Comparison of ENCODE assay signal across 1 cellular context in the genomic region with DNA sequence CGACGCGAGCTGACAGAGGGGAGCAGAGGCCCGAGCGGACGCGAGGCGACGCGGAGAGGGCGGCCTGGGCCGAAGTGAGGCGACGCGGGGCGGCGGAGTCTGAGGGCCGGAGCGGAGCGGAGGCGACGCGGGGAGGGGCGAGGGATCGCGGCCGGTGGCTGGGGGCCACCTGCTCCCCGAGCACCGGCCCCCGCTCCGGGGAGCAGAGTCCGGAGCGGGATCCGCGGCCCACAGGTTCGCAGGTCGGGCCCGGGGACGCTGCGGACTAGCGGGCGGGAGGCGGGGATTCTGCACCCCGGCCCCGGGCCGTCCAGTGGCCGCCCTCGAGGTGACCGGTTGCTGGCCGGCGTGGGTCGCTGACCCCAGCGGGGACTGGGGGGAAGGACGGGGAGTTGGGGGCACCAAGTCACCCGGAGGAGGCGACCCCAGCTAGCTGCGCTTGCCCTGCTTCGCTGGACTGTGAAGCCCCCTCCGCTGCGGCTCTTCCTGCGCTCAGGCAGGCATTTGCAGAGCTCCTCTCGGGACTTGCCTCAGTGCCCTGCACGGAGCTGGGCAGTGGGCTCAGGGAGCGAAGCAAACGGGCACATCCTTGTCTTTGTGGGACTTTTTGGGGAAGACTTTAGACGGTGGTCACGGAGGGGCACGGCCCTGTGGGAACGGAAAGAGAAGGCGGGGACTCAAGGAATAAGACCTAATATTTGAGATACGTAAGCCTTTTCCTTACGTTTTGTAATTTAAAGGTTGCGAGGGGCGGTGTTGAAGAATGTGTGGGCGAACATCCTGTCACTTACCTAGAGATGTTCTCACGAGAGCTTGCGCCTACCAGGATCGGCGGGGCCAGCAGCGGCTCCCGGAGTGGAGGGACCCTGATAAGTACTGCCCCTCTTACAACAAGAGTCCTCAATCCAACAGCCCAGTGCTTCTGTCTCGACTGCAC.
TF ChIP-seq lines count a peak whose summit lies in the region.

No MANE protein-coding gene starts in this region.

TF ChIP-seq in HepG2, 621 proteins besides CTCF, POLR2A, EP300 and RAD21 (continued from another document and continues in another):
- TF ChIP-seq, protein P1, sequence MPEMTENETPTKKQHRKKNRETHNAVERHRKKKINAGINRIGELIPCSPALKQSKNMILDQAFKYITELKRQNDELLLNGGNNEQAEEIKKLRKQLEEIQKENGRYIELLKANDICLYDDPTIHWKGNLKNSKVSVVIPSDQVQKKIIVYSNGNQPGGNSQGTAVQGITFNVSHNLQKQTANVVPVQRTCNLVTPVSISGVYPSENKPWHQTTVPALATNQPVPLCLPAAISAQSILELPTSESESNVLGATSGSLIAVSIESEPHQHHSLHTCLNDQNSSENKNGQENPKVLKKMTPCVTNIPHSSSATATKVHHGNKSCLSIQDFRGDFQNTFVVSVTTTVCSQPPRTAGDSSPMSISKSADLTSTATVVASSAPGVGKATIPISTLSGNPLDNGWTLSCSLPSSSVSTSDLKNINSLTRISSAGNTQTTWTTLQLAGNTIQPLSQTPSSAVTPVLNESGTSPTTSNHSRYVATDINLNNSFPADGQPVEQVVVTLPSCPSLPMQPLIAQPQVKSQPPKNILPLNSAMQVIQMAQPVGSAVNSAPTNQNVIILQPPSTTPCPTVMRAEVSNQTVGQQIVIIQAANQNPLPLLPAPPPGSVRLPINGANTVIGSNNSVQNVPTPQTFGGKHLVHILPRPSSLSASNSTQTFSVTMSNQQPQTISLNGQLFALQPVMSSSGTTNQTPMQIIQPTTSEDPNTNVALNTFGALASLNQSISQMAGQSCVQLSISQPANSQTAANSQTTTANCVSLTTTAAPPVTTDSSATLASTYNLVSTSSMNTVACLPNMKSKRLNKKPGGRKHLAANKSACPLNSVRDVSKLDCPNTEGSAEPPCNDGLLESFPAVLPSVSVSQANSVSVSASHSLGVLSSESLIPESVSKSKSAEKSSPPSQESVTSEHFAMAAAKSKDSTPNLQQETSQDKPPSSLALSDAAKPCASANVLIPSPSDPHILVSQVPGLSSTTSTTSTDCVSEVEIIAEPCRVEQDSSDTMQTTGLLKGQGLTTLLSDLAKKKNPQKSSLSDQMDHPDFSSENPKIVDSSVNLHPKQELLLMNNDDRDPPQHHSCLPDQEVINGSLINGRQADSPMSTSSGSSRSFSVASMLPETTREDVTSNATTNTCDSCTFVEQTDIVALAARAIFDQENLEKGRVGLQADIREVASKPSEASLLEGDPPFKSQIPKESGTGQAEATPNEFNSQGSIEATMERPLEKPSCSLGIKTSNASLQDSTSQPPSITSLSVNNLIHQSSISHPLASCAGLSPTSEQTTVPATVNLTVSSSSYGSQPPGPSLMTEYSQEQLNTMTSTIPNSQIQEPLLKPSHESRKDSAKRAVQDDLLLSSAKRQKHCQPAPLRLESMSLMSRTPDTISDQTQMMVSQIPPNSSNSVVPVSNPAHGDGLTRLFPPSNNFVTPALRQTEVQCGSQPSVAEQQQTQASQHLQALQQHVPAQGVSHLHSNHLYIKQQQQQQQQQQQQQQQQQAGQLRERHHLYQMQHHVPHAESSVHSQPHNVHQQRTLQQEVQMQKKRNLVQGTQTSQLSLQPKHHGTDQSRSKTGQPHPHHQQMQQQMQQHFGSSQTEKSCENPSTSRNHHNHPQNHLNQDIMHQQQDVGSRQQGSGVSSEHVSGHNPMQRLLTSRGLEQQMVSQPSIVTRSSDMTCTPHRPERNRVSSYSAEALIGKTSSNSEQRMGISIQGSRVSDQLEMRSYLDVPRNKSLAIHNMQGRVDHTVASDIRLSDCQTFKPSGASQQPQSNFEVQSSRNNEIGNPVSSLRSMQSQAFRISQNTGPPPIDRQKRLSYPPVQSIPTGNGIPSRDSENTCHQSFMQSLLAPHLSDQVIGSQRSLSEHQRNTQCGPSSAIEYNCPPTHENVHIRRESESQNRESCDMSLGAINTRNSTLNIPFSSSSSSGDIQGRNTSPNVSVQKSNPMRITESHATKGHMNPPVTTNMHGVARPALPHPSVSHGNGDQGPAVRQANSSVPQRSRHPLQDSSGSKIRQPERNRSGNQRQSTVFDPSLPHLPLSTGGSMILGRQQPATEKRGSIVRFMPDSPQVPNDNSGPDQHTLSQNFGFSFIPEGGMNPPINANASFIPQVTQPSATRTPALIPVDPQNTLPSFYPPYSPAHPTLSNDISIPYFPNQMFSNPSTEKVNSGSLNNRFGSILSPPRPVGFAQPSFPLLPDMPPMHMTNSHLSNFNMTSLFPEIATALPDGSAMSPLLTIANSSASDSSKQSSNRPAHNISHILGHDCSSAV (CRISPR knock-in tag; IDR thresholded peaks at IDR 0.05; ENCODE audit: borderline replicate concordance) = no peak
- TF ChIP-seq CBX1 (IDR thresholded peaks at IDR 0.05; ENCODE audit: low read depth) = no peak
- peak; percentile 26 for TF ChIP-seq PHF8 (CRISPR knock-in tag; IDR thresholded peaks at IDR 0.05)
- 0 out of 2 replicates have a peak, but pooled peaks have one; percentile 16 for TF ChIP-seq ZNF782 (CRISPR knock-in tag; IDR thresholded peaks at IDR 0.05; ENCODE audit: borderline replicate concordance)
- TF ChIP-seq, protein P2, sequence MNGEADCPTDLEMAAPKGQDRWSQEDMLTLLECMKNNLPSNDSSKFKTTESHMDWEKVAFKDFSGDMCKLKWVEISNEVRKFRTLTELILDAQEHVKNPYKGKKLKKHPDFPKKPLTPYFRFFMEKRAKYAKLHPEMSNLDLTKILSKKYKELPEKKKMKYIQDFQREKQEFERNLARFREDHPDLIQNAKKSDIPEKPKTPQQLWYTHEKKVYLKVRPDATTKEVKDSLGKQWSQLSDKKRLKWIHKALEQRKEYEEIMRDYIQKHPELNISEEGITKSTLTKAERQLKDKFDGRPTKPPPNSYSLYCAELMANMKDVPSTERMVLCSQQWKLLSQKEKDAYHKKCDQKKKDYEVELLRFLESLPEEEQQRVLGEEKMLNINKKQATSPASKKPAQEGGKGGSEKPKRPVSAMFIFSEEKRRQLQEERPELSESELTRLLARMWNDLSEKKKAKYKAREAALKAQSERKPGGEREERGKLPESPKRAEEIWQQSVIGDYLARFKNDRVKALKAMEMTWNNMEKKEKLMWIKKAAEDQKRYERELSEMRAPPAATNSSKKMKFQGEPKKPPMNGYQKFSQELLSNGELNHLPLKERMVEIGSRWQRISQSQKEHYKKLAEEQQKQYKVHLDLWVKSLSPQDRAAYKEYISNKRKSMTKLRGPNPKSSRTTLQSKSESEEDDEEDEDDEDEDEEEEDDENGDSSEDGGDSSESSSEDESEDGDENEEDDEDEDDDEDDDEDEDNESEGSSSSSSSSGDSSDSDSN (CRISPR knock-in tag; IDR thresholded peaks at IDR 0.05) = peak; percentile 93
- peak; percentile 88 for TF ChIP-seq RBFOX2 (IDR thresholded peaks at IDR 0.05; ENCODE audit: low read depth, low read length)
- TF ChIP-seq MTA1 (CRISPR knock-in tag; IDR thresholded peaks at IDR 0.05; ENCODE audit: borderline replicate concordance) = 0 out of 2 replicates have a peak, but pooled peaks have one; percentile 65
- peak; percentile 88 for TF ChIP-seq ZFY (CRISPR knock-in tag; IDR thresholded peaks at IDR 0.05)
- TF ChIP-seq ZFP90 (CRISPR knock-in tag; IDR thresholded peaks at IDR 0.05; ENCODE audit: borderline replicate concordance) = no peak
- no peak for TF ChIP-seq ZNF234 (CRISPR knock-in tag; conservative IDR thresholded peaks at IDR 0.05)
- TF ChIP-seq, protein P3, sequence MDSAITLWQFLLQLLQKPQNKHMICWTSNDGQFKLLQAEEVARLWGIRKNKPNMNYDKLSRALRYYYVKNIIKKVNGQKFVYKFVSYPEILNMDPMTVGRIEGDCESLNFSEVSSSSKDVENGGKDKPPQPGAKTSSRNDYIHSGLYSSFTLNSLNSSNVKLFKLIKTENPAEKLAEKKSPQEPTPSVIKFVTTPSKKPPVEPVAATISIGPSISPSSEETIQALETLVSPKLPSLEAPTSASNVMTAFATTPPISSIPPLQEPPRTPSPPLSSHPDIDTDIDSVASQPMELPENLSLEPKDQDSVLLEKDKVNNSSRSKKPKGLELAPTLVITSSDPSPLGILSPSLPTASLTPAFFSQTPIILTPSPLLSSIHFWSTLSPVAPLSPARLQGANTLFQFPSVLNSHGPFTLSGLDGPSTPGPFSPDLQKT (CRISPR knock-in tag; IDR thresholded peaks at IDR 0.05; ENCODE audit: borderline replicate concordance) = no peak
- TF ChIP-seq, protein P4, sequence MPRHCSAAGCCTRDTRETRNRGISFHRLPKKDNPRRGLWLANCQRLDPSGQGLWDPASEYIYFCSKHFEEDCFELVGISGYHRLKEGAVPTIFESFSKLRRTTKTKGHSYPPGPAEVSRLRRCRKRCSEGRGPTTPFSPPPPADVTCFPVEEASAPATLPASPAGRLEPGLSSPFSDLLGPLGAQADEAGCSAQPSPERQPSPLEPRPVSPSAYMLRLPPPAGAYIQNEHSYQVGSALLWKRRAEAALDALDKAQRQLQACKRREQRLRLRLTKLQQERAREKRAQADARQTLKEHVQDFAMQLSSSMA (CRISPR knock-in tag; IDR thresholded peaks at IDR 0.05) = no peak
- 0 out of 2 replicates have a peak, but pooled peaks have one; percentile 48 for TF ChIP-seq ZNF431 (CRISPR knock-in tag; IDR thresholded peaks at IDR 0.05; ENCODE audit: borderline replicate concordance, low read depth)
- TF ChIP-seq KAT2B (IDR thresholded peaks at IDR 0.05; ENCODE audit: borderline replicate concordance, low read depth, low read length) = no peak
- TF ChIP-seq, protein P5, sequence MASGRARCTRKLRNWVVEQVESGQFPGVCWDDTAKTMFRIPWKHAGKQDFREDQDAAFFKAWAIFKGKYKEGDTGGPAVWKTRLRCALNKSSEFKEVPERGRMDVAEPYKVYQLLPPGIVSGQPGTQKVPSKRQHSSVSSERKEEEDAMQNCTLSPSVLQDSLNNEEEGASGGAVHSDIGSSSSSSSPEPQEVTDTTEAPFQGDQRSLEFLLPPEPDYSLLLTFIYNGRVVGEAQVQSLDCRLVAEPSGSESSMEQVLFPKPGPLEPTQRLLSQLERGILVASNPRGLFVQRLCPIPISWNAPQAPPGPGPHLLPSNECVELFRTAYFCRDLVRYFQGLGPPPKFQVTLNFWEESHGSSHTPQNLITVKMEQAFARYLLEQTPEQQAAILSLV (CRISPR knock-in tag; IDR thresholded peaks at IDR 0.05; ENCODE audit: borderline replicate concordance) = peak; percentile 67; the same call in 1 of the 2 replicates
- no peak for TF ChIP-seq BORCS8-MEF2B (CRISPR knock-in tag; IDR thresholded peaks at IDR 0.05)
- TF ChIP-seq, protein P6, sequence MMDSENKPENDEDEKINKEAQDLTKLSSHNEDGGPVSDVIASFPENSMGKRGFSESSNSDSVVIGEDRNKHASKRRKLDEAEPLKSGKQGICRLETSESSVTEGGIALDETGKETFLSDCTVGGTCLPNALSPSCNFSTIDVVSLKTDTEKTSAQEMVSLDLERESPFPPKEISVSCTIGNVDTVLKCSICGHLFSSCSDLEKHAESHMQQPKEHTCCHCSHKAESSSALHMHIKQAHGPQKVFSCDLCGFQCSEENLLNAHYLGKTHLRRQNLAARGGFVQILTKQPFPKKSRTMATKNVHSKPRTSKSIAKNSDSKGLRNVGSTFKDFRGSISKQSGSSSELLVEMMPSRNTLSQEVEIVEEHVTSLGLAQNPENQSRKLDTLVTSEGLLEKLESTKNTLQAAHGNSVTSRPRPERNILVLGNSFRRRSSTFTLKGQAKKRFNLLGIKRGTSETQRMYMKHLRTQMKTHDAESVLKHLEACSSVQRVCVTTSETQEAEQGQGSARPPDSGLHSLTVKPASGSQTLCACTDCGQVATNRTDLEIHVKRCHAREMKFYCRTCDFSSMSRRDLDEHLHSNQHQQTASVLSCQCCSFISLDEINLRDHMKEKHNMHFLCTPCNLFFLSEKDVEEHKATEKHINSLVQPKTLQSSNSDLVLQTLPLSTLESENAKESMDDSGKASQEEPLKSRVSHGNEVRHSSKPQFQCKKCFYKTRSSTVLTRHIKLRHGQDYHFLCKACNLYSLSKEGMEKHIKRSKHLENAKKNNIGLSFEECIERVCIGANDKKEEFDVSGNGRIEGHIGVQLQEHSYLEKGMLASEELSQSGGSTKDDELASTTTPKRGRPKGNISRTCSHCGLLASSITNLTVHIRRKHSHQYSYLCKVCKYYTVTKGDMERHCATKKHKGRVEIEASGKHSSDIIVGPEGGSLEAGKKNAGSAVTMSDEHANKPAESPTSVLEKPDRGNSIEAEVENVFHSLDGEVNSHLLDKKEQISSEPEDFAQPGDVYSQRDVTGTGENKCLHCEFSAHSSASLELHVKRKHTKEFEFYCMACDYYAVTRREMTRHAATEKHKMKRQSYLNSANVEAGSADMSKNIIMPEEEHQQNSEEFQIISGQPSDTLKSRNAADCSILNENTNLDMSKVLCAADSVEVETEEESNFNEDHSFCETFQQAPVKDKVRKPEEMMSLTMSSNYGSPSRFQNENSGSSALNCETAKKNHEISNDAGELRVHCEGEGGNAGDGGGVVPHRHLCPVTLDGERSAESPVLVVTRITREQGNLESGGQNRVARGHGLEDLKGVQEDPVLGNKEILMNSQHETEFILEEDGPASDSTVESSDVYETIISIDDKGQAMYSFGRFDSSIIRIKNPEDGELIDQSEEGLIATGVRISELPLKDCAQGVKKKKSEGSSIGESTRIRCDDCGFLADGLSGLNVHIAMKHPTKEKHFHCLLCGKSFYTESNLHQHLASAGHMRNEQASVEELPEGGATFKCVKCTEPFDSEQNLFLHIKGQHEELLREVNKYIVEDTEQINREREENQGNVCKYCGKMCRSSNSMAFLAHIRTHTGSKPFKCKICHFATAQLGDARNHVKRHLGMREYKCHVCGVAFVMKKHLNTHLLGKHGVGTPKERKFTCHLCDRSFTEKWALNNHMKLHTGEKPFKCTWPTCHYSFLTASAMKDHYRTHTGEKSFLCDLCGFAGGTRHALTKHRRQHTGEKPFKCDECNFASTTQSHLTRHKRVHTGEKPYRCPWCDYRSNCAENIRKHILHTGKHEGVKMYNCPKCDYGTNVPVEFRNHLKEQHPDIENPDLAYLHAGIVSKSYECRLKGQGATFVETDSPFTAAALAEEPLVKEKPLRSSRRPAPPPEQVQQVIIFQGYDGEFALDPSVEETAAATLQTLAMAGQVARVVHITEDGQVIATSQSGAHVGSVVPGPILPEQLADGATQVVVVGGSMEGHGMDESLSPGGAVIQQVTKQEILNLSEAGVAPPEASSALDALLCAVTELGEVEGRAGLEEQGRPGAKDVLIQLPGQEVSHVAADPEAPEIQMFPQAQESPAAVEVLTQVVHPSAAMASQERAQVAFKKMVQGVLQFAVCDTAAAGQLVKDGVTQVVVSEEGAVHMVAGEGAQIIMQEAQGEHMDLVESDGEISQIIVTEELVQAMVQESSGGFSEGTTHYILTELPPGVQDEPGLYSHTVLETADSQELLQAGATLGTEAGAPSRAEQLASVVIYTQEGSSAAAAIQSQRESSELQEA (CRISPR knock-in tag; IDR thresholded peaks at IDR 0.05; ENCODE audit: not compliant biosample characterization) = peak; percentile 4
- TF ChIP-seq SRY (CRISPR knock-in tag; IDR thresholded peaks at IDR 0.05) = peak; percentile 66; the same call in 1 of the 2 replicates
- peak; percentile 4 for TF ChIP-seq TAF1 (CRISPR knock-in tag; IDR thresholded peaks at IDR 0.05)
- TF ChIP-seq ZNF563 (CRISPR knock-in tag; IDR thresholded peaks at IDR 0.05) = peak; percentile 50
- TF ChIP-seq SMYD3 (CRISPR knock-in tag; IDR thresholded peaks at IDR 0.05) = no peak
- TF ChIP-seq, protein P7, sequence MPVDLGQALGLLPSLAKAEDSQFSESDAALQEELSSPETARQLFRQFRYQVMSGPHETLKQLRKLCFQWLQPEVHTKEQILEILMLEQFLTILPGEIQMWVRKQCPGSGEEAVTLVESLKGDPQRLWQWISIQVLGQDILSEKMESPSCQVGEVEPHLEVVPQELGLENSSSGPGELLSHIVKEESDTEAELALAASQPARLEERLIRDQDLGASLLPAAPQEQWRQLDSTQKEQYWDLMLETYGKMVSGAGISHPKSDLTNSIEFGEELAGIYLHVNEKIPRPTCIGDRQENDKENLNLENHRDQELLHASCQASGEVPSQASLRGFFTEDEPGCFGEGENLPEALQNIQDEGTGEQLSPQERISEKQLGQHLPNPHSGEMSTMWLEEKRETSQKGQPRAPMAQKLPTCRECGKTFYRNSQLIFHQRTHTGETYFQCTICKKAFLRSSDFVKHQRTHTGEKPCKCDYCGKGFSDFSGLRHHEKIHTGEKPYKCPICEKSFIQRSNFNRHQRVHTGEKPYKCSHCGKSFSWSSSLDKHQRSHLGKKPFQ (CRISPR knock-in tag; IDR thresholded peaks at IDR 0.05; ENCODE audit: insufficient replicate concordance) = peak; percentile 65
- no peak for TF ChIP-seq ATM (IDR thresholded peaks at IDR 0.05; ENCODE audit: borderline replicate concordance)
- peak; percentile 49; the same call in 1 of the 2 replicates for TF ChIP-seq ZNF329 (CRISPR knock-in tag; IDR thresholded peaks at IDR 0.05; ENCODE audit: low read depth)
- TF ChIP-seq ZNF230 (CRISPR knock-in tag; IDR thresholded peaks at IDR 0.05) = no peak
